ENCODE assay signal across 18 cellular contexts in genomic region chrX:129086802-129087201, GRCh38.
DNase-seq lines count a peak whose midpoint lies in the region; ATAC-seq and TF ChIP-seq lines count a peak whose summit lies in the region.
"Had no signal": no experiment of that assay in that cellular context is flagged by ENCODE, and none has a peak within 500 bp of the region (broad histone marks: within the 10 kb centered on the region; RNA-seq: fewer than 3 reads in every experiment).

No MANE protein-coding gene starts in this region.

- H3K27ac Mint-ChIP-seq in natural killer cell treated with Interleukin-12 subunit alpha and Interleukin-12 subunit beta and Interleukin-15 and Interleukin-18, amount 100 ng/mL, for 72 hours: no peak overlapping the region
- no peak overlapping the region for H3K27ac Mint-ChIP-seq in natural killer cell
- H3K27ac Mint-ChIP-seq: B cell; CD4-positive, alpha-beta T cell; CD8-positive, alpha-beta T cell had no signal

- H2BK120ac ChIP-seq in neuronal stem cell (ENCODE audit: low read depth, low read length): no peak overlapping the region

- no peak for TF ChIP-seq POLR2A in gastroesophageal sphincter (IDR thresholded peaks at IDR 0.05)

- peak overlapping the region; percentile 83 for H3K18ac ChIP-seq in neuronal stem cell (ENCODE audit: low read length)

- TF ChIP-seq CTCF in natural killer cell (IDR thresholded peaks at IDR 0.05) (no peak), gastroesophageal sphincter (IDR thresholded peaks at IDR 0.05) (no peak)

- H3K9me3 Mint-ChIP-seq in natural killer cell treated with Interleukin-12 subunit alpha and Interleukin-12 subunit beta and Interleukin-15 and Interleukin-18, amount 100 ng/mL, for 72 hours: no peaks in the 10 kb centered on the region
- peaks cover 0 to 2% of the 10 kb centered on the region in 2 donors for H3K9me3 Mint-ChIP-seq in natural killer cell
- H3K9me3 Mint-ChIP-seq: CD8-positive, alpha-beta T cell had no signal

- no peak overlapping the region for H3K4ac ChIP-seq in neuronal stem cell (ENCODE audit: low read length)

- no peak overlapping the region for H2AFZ ChIP-seq in neuronal stem cell (ENCODE audit: low read length)

- no peak overlapping the region for H4K91ac ChIP-seq in neuronal stem cell (ENCODE audit: low read depth, low read length, poor library complexity)

- no peaks in the 10 kb centered on the region for H3K36me3 ChIP-seq in gastroesophageal sphincter
- no peaks in the 10 kb centered on the region for H3K36me3 ChIP-seq in neuronal stem cell (replicated peaks in 1 of 2; ENCODE audit: control insufficient read depth in 2 of 2, insufficient read depth in 2 of 2, low read length in 2 of 2)
- H3K36me3 ChIP-seq: BLaER1 treated with 17β-estradiol and CSF1 and Interleukin-3, amounts not matched to agents 10 nM and 100 nM had no signal

- no peak overlapping the region for H2AK5ac ChIP-seq in neuronal stem cell (ENCODE audit: low read depth, low read length)

- no peaks in the 10 kb centered on the region for H3K36me3 Mint-ChIP-seq in natural killer cell treated with Interleukin-12 subunit alpha and Interleukin-12 subunit beta and Interleukin-15 and Interleukin-18, amount 100 ng/mL, for 72 hours
- no peaks in the 10 kb centered on the region for H3K36me3 Mint-ChIP-seq in natural killer cell
- H3K36me3 Mint-ChIP-seq: CD8-positive, alpha-beta T cell had no signal

- no CpG with 5 or more reads among the region's 7 CpGs for WGBS in gastroesophageal sphincter (ENCODE audit: low coverage in 1 of 2), 2 donors
- no CpG with 5 or more reads among the region's 7 CpGs for WGBS in neuronal stem cell (ENCODE audit: extremely low coverage in 2 of 2, insufficient read length in 2 of 2, insufficient replicate concordance in 1 of 2), 2 donors

- peak overlapping the region; percentile 24 for H2BK5ac ChIP-seq in neuronal stem cell (ENCODE audit: low read length)

- no peak for TF ChIP-seq EP300 in gastroesophageal sphincter (IDR thresholded peaks at IDR 0.05)

- H3K9ac ChIP-seq in neuronal stem cell (ENCODE audit: low read depth, low read length, poor library complexity): no peak overlapping the region
- H3K9ac ChIP-seq: BLaER1 treated with 17β-estradiol and CSF1 and Interleukin-3, amounts not matched to agents 10 nM and 100 nM had no signal

- no peak overlapping the region for H4K8ac ChIP-seq in neuronal stem cell (ENCODE audit: low read depth, low read length)

- no peak overlapping the region for H3K4me3 ChIP-seq in gastroesophageal sphincter
- no peak overlapping the region for H3K4me3 ChIP-seq in neuronal stem cell (ENCODE audit: low read length in 2 of 2)
- H3K4me3 ChIP-seq: A549; BLaER1 treated with 17β-estradiol and CSF1 and Interleukin-3, amounts not matched to agents 10 nM and 100 nM had no signal

- H3K27me3 Mint-ChIP-seq in natural killer cell treated with Interleukin-12 subunit alpha and Interleukin-12 subunit beta and Interleukin-15 and Interleukin-18, amount 100 ng/mL, for 72 hours: peaks cover 0 to 7% of the 10 kb centered on the region in 2 donors
- no peaks in the 10 kb centered on the region for H3K27me3 Mint-ChIP-seq in natural killer cell (ENCODE audit: low read depth in 2 of 2)
- H3K27me3 Mint-ChIP-seq: B cell; CD4-positive, alpha-beta T cell had no signal

- no peak for ATAC-seq in natural killer cell treated with Interleukin-12 subunit alpha and Interleukin-12 subunit beta and Interleukin-15 and Interleukin-18, amount 100 ng/mL, for 72 hours
- ATAC-seq in natural killer cell (no peak), gastroesophageal sphincter (peak; percentile 19), GM21526 (IDR thresholded peaks at IDR 0.05; ENCODE audit: low FRiP score, unreplicated experiment) (no peak)
- ATAC-seq: A549; CD8-positive, alpha-beta T cell had no signal

- H3K27me3 ChIP-seq in gastroesophageal sphincter (no peaks in the 10 kb centered on the region), neuronal stem cell (ENCODE audit: control insufficient read depth in 3 of 3, insufficient read depth in 3 of 3, low read depth in 1 of 3, low read length in 3 of 3) (no peaks in the 10 kb centered on the region)

- DNase-seq in natural killer cell treated with Interleukin-12 subunit alpha and Interleukin-12 subunit beta and Interleukin-15 and Interleukin-18, amount 100 ng/mL, for 72 hours (ENCODE audit: low spot score): peak; percentile 61
- DNase-seq in natural killer cell: no peak
- DNase-seq in neuronal stem cell (ENCODE audit: low spot score): no peak
- DNase-seq in activated gamma-delta T cell (lab: John Stamatoyannopoulos, UW): no peak
- DNase-seq: AML-193; Caco-2; Calu3; CD4-positive, alpha-beta T cell; CD8-positive, alpha-beta T cell; DMS79 treated with DMSO at 0.1 percent for 48 hours; GF-D8 had no signal

- H3K27ac ChIP-seq in gastroesophageal sphincter: no peak overlapping the region
- H3K27ac ChIP-seq in neuronal stem cell (replicated peaks; ENCODE audit: low read length): no peak overlapping the region
- H3K27ac ChIP-seq: 22Rv1; A549; BLaER1 treated with 17β-estradiol and CSF1 and Interleukin-3, amounts not matched to agents 10 nM and 100 nM; C4-2B had no signal

- H2BK12ac ChIP-seq in neuronal stem cell (ENCODE audit: low read length): peak overlapping the region; percentile 41

- no peaks in the 10 kb centered on the region for H3K9me3 ChIP-seq in gastroesophageal sphincter
- H3K9me3 ChIP-seq in neuronal stem cell (replicated peaks in 1 of 2; ENCODE audit: control insufficient read depth in 2 of 2, insufficient read depth in 1 of 2, low read depth in 1 of 2, low read length in 2 of 2): no peaks in the 10 kb centered on the region
- H3K9me3 ChIP-seq: A549, Caco-2 had no signal

- no peak overlapping the region for H3K4me3 Mint-ChIP-seq in natural killer cell treated with Interleukin-12 subunit alpha and Interleukin-12 subunit beta and Interleukin-15 and Interleukin-18, amount 100 ng/mL, for 72 hours
- no peak overlapping the region for H3K4me3 Mint-ChIP-seq in natural killer cell
- H3K4me3 Mint-ChIP-seq: B cell; CD4-positive, alpha-beta T cell; CD8-positive, alpha-beta T cell had no signal

- no peak overlapping the region for H2BK15ac ChIP-seq in neuronal stem cell (ENCODE audit: low read length)

- intact Hi-C loops in natural killer cell (cut with micrococcal nuclease): no loop called here

- no peak overlapping the region for H3K23ac ChIP-seq in neuronal stem cell (ENCODE audit: low read depth, low read length, poor library complexity)

- H3K14ac ChIP-seq in neuronal stem cell (ENCODE audit: low read length): no peak overlapping the region

- H3K4me2 ChIP-seq in neuronal stem cell (ENCODE audit: insufficient read depth, low read length, poor library complexity, severe bottlenecking): no peak overlapping the region
- H3K4me2 ChIP-seq: A549; BLaER1 treated with 17β-estradiol and CSF1 and Interleukin-3, amounts not matched to agents 10 nM and 100 nM had no signal

- H3K4me1 ChIP-seq in gastroesophageal sphincter: no peaks in the 10 kb centered on the region
- H3K4me1 ChIP-seq in neuronal stem cell (ENCODE audit: control insufficient read depth in 2 of 2, insufficient read depth in 1 of 2, low read depth in 1 of 2, low read length in 2 of 2): peaks cover 2 to 4% of the 10 kb centered on the region in 2 donors
- H3K4me1 ChIP-seq: A549, Caco-2 had no signal

- H3K4me1 Mint-ChIP-seq in natural killer cell treated with Interleukin-12 subunit alpha and Interleukin-12 subunit beta and Interleukin-15 and Interleukin-18, amount 100 ng/mL, for 72 hours (ENCODE audit: low read depth in 2 of 2): no peaks in the 10 kb centered on the region
- no peaks in the 10 kb centered on the region for H3K4me1 Mint-ChIP-seq in natural killer cell
- H3K4me1 Mint-ChIP-seq: B cell had no signal

- H3K79me1 ChIP-seq in neuronal stem cell (ENCODE audit: low read depth, low read length): no peaks in the 10 kb centered on the region
